ENCODE assay signal across 1 cellular context in the genomic region with DNA sequence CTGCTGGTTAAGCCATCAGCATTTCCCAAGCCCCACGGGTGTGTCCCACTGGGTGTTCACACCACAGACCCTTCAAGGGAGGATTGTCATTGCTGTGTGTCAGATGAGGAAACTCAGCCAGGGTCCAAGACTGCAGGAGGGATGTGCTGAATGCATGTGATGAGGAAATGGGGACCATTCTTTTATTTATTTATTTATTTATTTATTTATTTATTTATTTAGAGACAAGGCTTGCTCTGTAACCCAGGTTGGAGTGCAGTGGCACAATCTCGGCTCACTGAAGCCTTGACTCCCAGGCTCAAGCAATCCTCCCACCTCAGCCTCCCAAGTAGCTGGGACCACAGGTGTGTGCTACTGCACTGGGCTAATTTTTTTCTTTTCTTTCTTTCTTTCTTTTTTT.
A peak's percentile ranks its signal among the peaks of the same experiment; 100 is the strongest.
TF ChIP-seq lines count a peak whose summit lies in the region.

No MANE protein-coding gene starts in this region.

TF ChIP-seq in HEK293, 187 proteins besides CTCF, POLR2A, EP300 and RAD21 (continued from another document and continues in another):
- TF ChIP-seq, protein P1, sequence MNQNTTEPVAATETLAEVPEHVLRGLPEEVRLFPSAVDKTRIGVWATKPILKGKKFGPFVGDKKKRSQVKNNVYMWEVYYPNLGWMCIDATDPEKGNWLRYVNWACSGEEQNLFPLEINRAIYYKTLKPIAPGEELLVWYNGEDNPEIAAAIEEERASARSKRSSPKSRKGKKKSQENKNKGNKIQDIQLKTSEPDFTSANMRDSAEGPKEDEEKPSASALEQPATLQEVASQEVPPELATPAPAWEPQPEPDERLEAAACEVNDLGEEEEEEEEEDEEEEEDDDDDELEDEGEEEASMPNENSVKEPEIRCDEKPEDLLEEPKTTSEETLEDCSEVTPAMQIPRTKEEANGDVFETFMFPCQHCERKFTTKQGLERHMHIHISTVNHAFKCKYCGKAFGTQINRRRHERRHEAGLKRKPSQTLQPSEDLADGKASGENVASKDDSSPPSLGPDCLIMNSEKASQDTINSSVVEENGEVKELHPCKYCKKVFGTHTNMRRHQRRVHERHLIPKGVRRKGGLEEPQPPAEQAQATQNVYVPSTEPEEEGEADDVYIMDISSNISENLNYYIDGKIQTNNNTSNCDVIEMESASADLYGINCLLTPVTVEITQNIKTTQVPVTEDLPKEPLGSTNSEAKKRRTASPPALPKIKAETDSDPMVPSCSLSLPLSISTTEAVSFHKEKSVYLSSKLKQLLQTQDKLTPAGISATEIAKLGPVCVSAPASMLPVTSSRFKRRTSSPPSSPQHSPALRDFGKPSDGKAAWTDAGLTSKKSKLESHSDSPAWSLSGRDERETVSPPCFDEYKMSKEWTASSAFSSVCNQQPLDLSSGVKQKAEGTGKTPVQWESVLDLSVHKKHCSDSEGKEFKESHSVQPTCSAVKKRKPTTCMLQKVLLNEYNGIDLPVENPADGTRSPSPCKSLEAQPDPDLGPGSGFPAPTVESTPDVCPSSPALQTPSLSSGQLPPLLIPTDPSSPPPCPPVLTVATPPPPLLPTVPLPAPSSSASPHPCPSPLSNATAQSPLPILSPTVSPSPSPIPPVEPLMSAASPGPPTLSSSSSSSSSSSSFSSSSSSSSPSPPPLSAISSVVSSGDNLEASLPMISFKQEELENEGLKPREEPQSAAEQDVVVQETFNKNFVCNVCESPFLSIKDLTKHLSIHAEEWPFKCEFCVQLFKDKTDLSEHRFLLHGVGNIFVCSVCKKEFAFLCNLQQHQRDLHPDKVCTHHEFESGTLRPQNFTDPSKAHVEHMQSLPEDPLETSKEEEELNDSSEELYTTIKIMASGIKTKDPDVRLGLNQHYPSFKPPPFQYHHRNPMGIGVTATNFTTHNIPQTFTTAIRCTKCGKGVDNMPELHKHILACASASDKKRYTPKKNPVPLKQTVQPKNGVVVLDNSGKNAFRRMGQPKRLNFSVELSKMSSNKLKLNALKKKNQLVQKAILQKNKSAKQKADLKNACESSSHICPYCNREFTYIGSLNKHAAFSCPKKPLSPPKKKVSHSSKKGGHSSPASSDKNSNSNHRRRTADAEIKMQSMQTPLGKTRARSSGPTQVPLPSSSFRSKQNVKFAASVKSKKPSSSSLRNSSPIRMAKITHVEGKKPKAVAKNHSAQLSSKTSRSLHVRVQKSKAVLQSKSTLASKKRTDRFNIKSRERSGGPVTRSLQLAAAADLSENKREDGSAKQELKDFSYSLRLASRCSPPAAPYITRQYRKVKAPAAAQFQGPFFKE (tag by site-specific recombination; IDR thresholded peaks at IDR 0.05; ENCODE audit: borderline replicate concordance), result no peak
- TF ChIP-seq ZNF280C (tag by site-specific recombination; IDR thresholded peaks at IDR 0.05) (no peak), ZBTB49 (tag by site-specific recombination; IDR thresholded peaks at IDR 0.05; ENCODE audit: low read depth) (no peak), ZNF707 (tag by site-specific recombination; IDR thresholded peaks at IDR 0.05) (no peak), HOXC10 (CRISPR knock-in tag; IDR thresholded peaks at IDR 0.05) (no peak), ZNF830 (tag by site-specific recombination; IDR thresholded peaks at IDR 0.05; ENCODE audit: low read depth) (no peak), EGR2 (tag by site-specific recombination; IDR thresholded peaks at IDR 0.05; ENCODE audit: low read depth) (no peak), ZNF549 (tag by site-specific recombination; IDR thresholded peaks at IDR 0.05) (no peak), ZNF214 (tag by site-specific recombination; IDR thresholded peaks at IDR 0.05; ENCODE audit: borderline replicate concordance) (no peak), ZNF558 (tag by site-specific recombination; IDR thresholded peaks at IDR 0.05) (peak; percentile 55; the same call in 1 of the 2 replicates), KLF7 (tag by site-specific recombination; IDR thresholded peaks at IDR 0.05; ENCODE audit: borderline replicate concordance) (no peak), ZXDB (tag by site-specific recombination; IDR thresholded peaks at IDR 0.05) (peak; percentile 52; the same call in 1 of the 2 replicates), ZNF202 (tag by site-specific recombination; IDR thresholded peaks at IDR 0.05; ENCODE audit: borderline replicate concordance) (0 out of 2 replicates have a peak, but pooled peaks have one; percentile 53), FEZF1 (tag by site-specific recombination; IDR thresholded peaks at IDR 0.05) (no peak), ZNF274 (IDR thresholded peaks at IDR 0.05; ENCODE audit: low read length) (no peak), ZNF274 (tag by site-specific recombination; IDR thresholded peaks at IDR 0.05; ENCODE audit: borderline replicate concordance) (no peak), ZNF624 (tag by site-specific recombination; IDR thresholded peaks at IDR 0.05) (no peak), PATZ1 (tag by site-specific recombination; IDR thresholded peaks at IDR 0.05) (no peak), ZNF26 (tag by site-specific recombination; IDR thresholded peaks at IDR 0.05) (no peak), KLF8 (tag by site-specific recombination; IDR thresholded peaks at IDR 0.05) (no peak), ZNF138 (tag by site-specific recombination; IDR thresholded peaks at IDR 0.05; ENCODE audit: borderline replicate concordance) (0 out of 2 replicates have a peak, but pooled peaks have one; percentile 59), ZNF423 (tag by site-specific recombination; IDR thresholded peaks at IDR 0.05) (no peak), HIC1 (tag by site-specific recombination; IDR thresholded peaks at IDR 0.05) (no peak), MYNN (tag by site-specific recombination; IDR thresholded peaks at IDR 0.05; ENCODE audit: borderline replicate concordance) (no peak), AEBP2 (tag by site-specific recombination; IDR thresholded peaks at IDR 0.05; ENCODE audit: borderline replicate concordance) (no peak), PRDM1 (tag by site-specific recombination; IDR thresholded peaks at IDR 0.05) (no peak)
- TF ChIP-seq, protein P2, sequence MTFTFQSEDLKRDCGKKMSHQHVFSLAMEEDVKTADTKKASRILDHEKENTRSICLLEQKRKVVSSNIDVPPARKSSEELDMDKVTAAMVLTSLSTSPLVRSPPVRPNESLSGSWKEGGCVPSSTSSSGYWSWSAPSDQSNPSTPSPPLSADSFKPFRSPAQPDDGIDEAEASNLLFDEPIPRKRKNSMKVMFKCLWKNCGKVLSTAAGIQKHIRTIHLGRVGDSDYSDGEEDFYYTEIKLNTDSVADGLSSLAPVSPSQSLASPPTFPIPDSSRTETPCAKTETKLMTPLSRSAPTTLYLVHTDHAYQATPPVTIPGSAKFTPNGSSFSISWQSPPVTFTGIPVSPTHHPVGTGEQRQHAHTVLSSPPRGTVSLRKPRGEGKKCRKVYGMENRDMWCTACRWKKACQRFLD (tag by site-specific recombination; IDR thresholded peaks at IDR 0.05), result no peak
- TF ChIP-seq, protein P3, sequence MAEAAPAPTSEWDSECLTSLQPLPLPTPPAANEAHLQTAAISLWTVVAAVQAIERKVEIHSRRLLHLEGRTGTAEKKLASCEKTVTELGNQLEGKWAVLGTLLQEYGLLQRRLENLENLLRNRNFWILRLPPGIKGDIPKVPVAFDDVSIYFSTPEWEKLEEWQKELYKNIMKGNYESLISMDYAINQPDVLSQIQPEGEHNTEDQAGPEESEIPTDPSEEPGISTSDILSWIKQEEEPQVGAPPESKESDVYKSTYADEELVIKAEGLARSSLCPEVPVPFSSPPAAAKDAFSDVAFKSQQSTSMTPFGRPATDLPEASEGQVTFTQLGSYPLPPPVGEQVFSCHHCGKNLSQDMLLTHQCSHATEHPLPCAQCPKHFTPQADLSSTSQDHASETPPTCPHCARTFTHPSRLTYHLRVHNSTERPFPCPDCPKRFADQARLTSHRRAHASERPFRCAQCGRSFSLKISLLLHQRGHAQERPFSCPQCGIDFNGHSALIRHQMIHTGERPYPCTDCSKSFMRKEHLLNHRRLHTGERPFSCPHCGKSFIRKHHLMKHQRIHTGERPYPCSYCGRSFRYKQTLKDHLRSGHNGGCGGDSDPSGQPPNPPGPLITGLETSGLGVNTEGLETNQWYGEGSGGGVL (tag by site-specific recombination; IDR thresholded peaks at IDR 0.05), result no peak
- TF ChIP-seq, protein P4, sequence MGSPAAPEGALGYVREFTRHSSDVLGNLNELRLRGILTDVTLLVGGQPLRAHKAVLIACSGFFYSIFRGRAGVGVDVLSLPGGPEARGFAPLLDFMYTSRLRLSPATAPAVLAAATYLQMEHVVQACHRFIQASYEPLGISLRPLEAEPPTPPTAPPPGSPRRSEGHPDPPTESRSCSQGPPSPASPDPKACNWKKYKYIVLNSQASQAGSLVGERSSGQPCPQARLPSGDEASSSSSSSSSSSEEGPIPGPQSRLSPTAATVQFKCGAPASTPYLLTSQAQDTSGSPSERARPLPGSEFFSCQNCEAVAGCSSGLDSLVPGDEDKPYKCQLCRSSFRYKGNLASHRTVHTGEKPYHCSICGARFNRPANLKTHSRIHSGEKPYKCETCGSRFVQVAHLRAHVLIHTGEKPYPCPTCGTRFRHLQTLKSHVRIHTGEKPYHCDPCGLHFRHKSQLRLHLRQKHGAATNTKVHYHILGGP (tag by site-specific recombination; IDR thresholded peaks at IDR 0.05), result no peak
